Comparison of ENCODE assay signal across 1 cellular context in genomic region chr15:64149424-64150235, GRCh38.
TF ChIP-seq lines count a peak whose summit lies in the region.

No MANE protein-coding gene starts in this region.

TF ChIP-seq in IMR-90, 13 proteins besides CTCF, POLR2A, EP300 and RAD21:
- TF ChIP-seq CHD1 (IDR thresholded peaks at IDR 0.05; ENCODE audit: low read depth, low read length) = no peak
- no peak for TF ChIP-seq NFE2L2 (IDR thresholded peaks at IDR 0.05; ENCODE audit: low read depth, low read length)
- TF ChIP-seq MAZ (IDR thresholded peaks at IDR 0.05; ENCODE audit: borderline replicate concordance, low read depth, low read length) = no peak
- no peak for TF ChIP-seq MXI1 (IDR thresholded peaks at IDR 0.05; ENCODE audit: borderline replicate concordance, low read depth, low read length)
- TF ChIP-seq RCOR1 (IDR thresholded peaks at IDR 0.05; ENCODE audit: insufficient replicate concordance, low read length) = no peak
- TF ChIP-seq MAFK (IDR thresholded peaks at IDR 0.05; ENCODE audit: low read depth, low read length) = no peak
- no peak for TF ChIP-seq FOS (IDR thresholded peaks at IDR 0.05; ENCODE audit: low read depth, low read length)
- TF ChIP-seq, protein P1, sequence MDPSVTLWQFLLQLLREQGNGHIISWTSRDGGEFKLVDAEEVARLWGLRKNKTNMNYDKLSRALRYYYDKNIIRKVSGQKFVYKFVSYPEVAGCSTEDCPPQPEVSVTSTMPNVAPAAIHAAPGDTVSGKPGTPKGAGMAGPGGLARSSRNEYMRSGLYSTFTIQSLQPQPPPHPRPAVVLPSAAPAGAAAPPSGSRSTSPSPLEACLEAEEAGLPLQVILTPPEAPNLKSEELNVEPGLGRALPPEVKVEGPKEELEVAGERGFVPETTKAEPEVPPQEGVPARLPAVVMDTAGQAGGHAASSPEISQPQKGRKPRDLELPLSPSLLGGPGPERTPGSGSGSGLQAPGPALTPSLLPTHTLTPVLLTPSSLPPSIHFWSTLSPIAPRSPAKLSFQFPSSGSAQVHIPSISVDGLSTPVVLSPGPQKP (IDR thresholded peaks at IDR 0.05; ENCODE audit: borderline replicate concordance, low read depth, low read length) = no peak
- no peak for TF ChIP-seq RFX5 (IDR thresholded peaks at IDR 0.05; ENCODE audit: low read depth, low read length)
- no peak for TF ChIP-seq BHLHE40 (IDR thresholded peaks at IDR 0.05; ENCODE audit: low read depth, low read length)
- TF ChIP-seq CEBPB (IDR thresholded peaks at IDR 0.05; ENCODE audit: low read depth, low read length) = no peak
- TF ChIP-seq, protein P2, sequence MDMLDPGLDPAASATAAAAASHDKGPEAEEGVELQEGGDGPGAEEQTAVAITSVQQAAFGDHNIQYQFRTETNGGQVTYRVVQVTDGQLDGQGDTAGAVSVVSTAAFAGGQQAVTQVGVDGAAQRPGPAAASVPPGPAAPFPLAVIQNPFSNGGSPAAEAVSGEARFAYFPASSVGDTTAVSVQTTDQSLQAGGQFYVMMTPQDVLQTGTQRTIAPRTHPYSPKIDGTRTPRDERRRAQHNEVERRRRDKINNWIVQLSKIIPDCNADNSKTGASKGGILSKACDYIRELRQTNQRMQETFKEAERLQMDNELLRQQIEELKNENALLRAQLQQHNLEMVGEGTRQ (IDR thresholded peaks at IDR 0.05; ENCODE audit: low read depth, low read length) = no peak
- TF ChIP-seq SMC3 (IDR thresholded peaks at IDR 0.05; ENCODE audit: low read depth, low read length) = no peak
TF ChIP-seq in IMR-90: peak in this region for 0.
